10 cellular contexts compared by ENCODE assay signal in the genomic region with DNA sequence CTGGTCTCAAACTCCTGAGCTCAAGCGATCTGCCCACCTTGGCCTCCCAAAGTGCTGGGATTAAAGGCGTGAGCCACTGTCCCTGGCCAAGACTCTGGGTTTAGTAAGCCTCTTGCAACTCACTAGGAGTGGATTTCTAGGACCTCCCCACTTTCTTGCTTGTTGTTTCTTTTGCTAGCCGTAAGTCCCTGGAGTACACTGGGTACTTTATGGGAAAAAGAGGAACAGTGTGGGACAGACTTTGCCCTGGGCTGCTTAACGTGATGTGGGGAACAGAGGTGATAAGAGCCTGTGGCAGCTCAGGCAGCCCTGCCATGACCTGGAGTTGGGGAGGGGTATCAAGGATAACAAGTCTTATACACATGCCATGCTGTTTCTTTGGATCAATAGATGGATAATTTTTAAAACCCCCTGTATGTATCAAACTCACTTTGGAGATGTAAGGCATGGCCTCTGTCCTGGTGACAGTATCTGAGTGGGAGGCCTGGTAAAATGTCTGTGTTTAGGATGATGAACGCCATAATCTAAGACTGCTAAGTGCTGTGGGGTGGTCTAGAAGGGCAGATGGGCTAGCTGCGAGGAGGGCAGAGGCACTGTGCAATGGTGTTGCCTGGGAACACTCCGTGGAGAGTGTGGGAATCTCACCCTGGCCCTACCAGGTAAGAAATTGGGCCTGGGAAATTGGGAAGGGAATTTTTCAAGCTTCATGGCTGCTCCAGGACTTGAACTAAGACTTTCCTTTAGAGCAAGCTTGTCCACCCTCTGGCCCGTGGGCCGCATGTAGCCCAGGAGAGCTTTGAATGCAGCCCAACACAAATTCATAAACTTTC. TPM values are rescaled to one million over a fixed set of nuclear protein-coding genes. Genes with fewer than 3 reads are reported as not detected.
DNase-seq lines count a peak whose midpoint lies in the region; ATAC-seq and TF ChIP-seq lines count a peak whose summit lies in the region.
"Had no signal": no experiment of that assay in that cellular context is flagged by ENCODE, and none has a peak within 500 bp of the region (broad histone marks: within the 10 kb centered on the region; RNA-seq: fewer than 3 reads in every experiment).

No MANE protein-coding gene starts in this region.

- no peak for ATAC-seq in activated B cell treated with CpG ODN at 0.5 μM for 24 hours (ENCODE audit: low read depth)
- ATAC-seq in gastrocnemius medialis: peak in 1 of 2 donors; percentile 9
- ATAC-seq in HG03196 (IDR thresholded peaks at IDR 0.05; ENCODE audit: unreplicated experiment): no peak
- ATAC-seq in GM18909 (IDR thresholded peaks at IDR 0.05; ENCODE audit: poor library complexity, unreplicated experiment): no peak

- no peaks in the 10 kb centered on the region for H3K9me3 ChIP-seq in DOHH2 (ENCODE audit: control insufficient read depth, insufficient read depth, low read length)
- H3K9me3 ChIP-seq in fibroblast of lung (ENCODE audit: control insufficient read depth, insufficient read depth, low read depth, low read length): no peaks in the 10 kb centered on the region
- no peaks in the 10 kb centered on the region for H3K9me3 ChIP-seq in gastrocnemius medialis
- H3K9me3 ChIP-seq: neutrophil had no signal

- TF ChIP-seq CTCF in DOHH2 (IDR thresholded peaks at IDR 0.05; ENCODE audit: low read depth, low read length, poor library complexity, severe bottlenecking) (no peak), activated B cell treated with CpG ODN at 0.5 μM for 24 hours (IDR thresholded peaks at IDR 0.05) (no peak), fibroblast of lung (conservative IDR thresholded peaks at IDR 0.05 in 1 of 2, IDR thresholded peaks at IDR 0.05 in 1 of 2; ENCODE audit: low read depth in 1 of 2, low read length in 2 of 2) (no peak), gastrocnemius medialis (IDR thresholded peaks at IDR 0.05 in 4 of 5, conservative IDR thresholded peaks at IDR 0.05 in 1 of 5) (no peak)

- peak overlapping the region; percentile 57 for H3K4me3 Mint-ChIP-seq in activated B cell treated with CpG ODN at 0.5 μM for 24 hours

- H3K4me3 ChIP-seq in DOHH2 (ENCODE audit: low read length): peak overlapping the region; percentile 9; the same call in 1 of the 2 replicates
- H3K4me3 ChIP-seq in fibroblast of lung (replicated peaks in 1 of 4; ENCODE audit: control extremely low read depth in 1 of 4, insufficient read depth in 1 of 4, low read depth in 3 of 4, low read length in 4 of 4): no peak overlapping the region
- peak overlapping the region in 3 of 4 donors; percentile 7 to 26 (median 25) for H3K4me3 ChIP-seq in gastrocnemius medialis

- CTCF ChIA-PET in activated B cell treated with CpG ODN at 0.5 μM for 24 hours (lab: Charles Lee): interaction anchor here (1.0 to 2.7 kb wide), 8 partner anchors 12 to 174 kb away, joined by 3 to 11 read pairs (median 5); partner anchors contain the start of gene SMAD3

- H3K36me3 ChIP-seq in DOHH2 (ENCODE audit: control insufficient read depth, low read length) (no peaks in the 10 kb centered on the region), fibroblast of lung (ENCODE audit: control insufficient read depth, insufficient read depth, low read length) (peaks cover 14% of the 10 kb centered on the region), gastrocnemius medialis (no peaks in the 10 kb centered on the region)
- H3K36me3 ChIP-seq: neutrophil had no signal

- H4K20me1 ChIP-seq in DOHH2 (ENCODE audit: control insufficient read depth, insufficient read depth, low read depth, low read length) (0 out of 2 replicates have a peak, but pooled peaks cover 6% of the 10 kb centered on the region), fibroblast of lung (ENCODE audit: control insufficient read depth, extremely low read depth, insufficient read depth, low read length) (no peaks in the 10 kb centered on the region)

- peak overlapping the region; percentile 63 for H3K9ac ChIP-seq in fibroblast of lung (ENCODE audit: insufficient read depth, low read length)

- peaks cover 97% of the 10 kb centered on the region for H3K4me1 Mint-ChIP-seq in activated B cell treated with CpG ODN at 0.5 μM for 24 hours

- no peaks in the 10 kb centered on the region for H3K9me2 ChIP-seq in DOHH2 (replicated peaks; ENCODE audit: control insufficient read depth, low read length)

- no peaks in the 10 kb centered on the region for H3K9me3 Mint-ChIP-seq in activated B cell treated with CpG ODN at 0.5 μM for 24 hours

- TF ChIP-seq POLR2A in gastrocnemius medialis (IDR thresholded peaks at IDR 0.05): no peak

- in situ Hi-C loops in gastrocnemius medialis (cut with MboI; ENCODE audit: low sequenced_read_pairs in 4 of 4): loop anchor here in 1 of 4 donors (10.0 kb wide), 1 partner anchor 45 kb away; no protein-coding TSS in a partner anchor

- H3K27ac ChIP-seq in DOHH2 (ENCODE audit: low read depth, low read length) (no peak overlapping the region), fibroblast of lung (ENCODE audit: insufficient read depth, low read length) (peak overlapping the region; percentile 97), gastrocnemius medialis (peak overlapping the region; percentile 92 to 98 (median 94))
- H3K27ac ChIP-seq: neutrophil had no signal

- H3K27me3 ChIP-seq in DOHH2 (ENCODE audit: control insufficient read depth, low read length) (no peaks in the 10 kb centered on the region), fibroblast of lung (ENCODE audit: control insufficient read depth, insufficient read depth, low read length) (no peaks in the 10 kb centered on the region), gastrocnemius medialis (no peaks in the 10 kb centered on the region)

- H3K79me2 ChIP-seq in DOHH2 (ENCODE audit: control insufficient read depth, low read length): peaks cover 33% of the 10 kb centered on the region
- peaks cover 90% of the 10 kb centered on the region for H3K79me2 ChIP-seq in fibroblast of lung (ENCODE audit: control insufficient read depth, insufficient read depth, low read length)

- no peak overlapping the region for H2AFZ ChIP-seq in fibroblast of lung (ENCODE audit: low read length)

- H3F3A ChIP-seq in DOHH2 (ENCODE audit: control insufficient read depth, insufficient read depth): no peaks in the 10 kb centered on the region

- POLR2A ChIA-PET in activated B cell treated with CpG ODN at 0.5 μM for 24 hours (lab: Charles Lee): interaction anchor here (0.7 to 28.6 kb wide), 13 partner anchors 11 to 665 kb away, joined by 3 to 1703 read pairs (median 6); partner anchors contain the start of gene SMAD3

- H3K27me3 Mint-ChIP-seq in activated B cell treated with CpG ODN at 0.5 μM for 24 hours: no peaks in the 10 kb centered on the region

- peaks cover 52% of the 10 kb centered on the region for H3K4me1 ChIP-seq in DOHH2 (ENCODE audit: control insufficient read depth, low read length)
- peaks cover 72% of the 10 kb centered on the region for H3K4me1 ChIP-seq in fibroblast of lung (ENCODE audit: control insufficient read depth, extremely low read depth, insufficient read depth, low read length)
- peaks cover 93 to 94% of the 10 kb centered on the region in 2 donors for H3K4me1 ChIP-seq in gastrocnemius medialis

- H3K36me3 Mint-ChIP-seq in activated B cell treated with CpG ODN at 0.5 μM for 24 hours (ENCODE audit: low read depth): peaks cover 12% of the 10 kb centered on the region

- H3K4me2 ChIP-seq in DOHH2 (ENCODE audit: low read length): peak overlapping the region; percentile 57
- peak overlapping the region; percentile 72 for H3K4me2 ChIP-seq in fibroblast of lung (ENCODE audit: extremely low read depth, insufficient read depth, low read length)

- intact Hi-C loops in activated B cell treated with CpG ODN at 0.5 μM for 24 hours (cut with micrococcal nuclease): loop anchor here (5.0 kb wide), 1 partner anchor 37 kb away; no protein-coding TSS in a partner anchor
- intact Hi-C loops in gastrocnemius medialis (cut with DNase I; ENCODE audit: low total_unique reads): no loop called here

- DNase-seq in activated B cell treated with CpG ODN at 0.5 μM for 24 hours (no peak), fibroblast of lung (ENCODE audit: low read depth in 2 of 2) (no peak), gastrocnemius medialis (no peak), cerebellar cortex (ENCODE audit: low spot score) (no peak), inferior parietal cortex (ENCODE audit: extremely low spot score) (no peak)
- DNase-seq: NCI-H1417 treated with DMSO at 0.1 percent for 48 hours had no signal

- peak overlapping the region; percentile 94 for H3K27ac Mint-ChIP-seq in activated B cell treated with CpG ODN at 0.5 μM for 24 hours

RNA-seq across cellular contexts. Expression of gene SMAD3, which starts 54.8 kb away (rescaled TPM):
- total RNA-seq in activated B cell treated with CpG ODN at 0.5 μM for 24 hours (85.9 and 118 TPM in 2 replicates), fibroblast of lung (48.8 and 69.9 TPM in 2 replicates), gastrocnemius medialis (10 to 100 TPM; 15.9 to 61.7 (median 26.3) TPM)
- polyA plus RNA-seq in fibroblast of lung: 173 and 210 TPM in 2 replicates
- polyA plus RNA-seq in fibroblast of lung (2012): 201 and 211 TPM in 2 replicates
- polyA minus RNA-seq in fibroblast of lung (ENCODE audit: low replicate concordance): 738 and 1,027 TPM in 2 replicates

Comparison
In these comparisons a context has a peak if more than half of its experiments do, and no peak if none do; other contexts are left out.
1. H3K4me3 ChIP-seq: peak in DOHH2 (single experiment) and gastrocnemius medialis (3 of 4); none in fibroblast of lung (0 of 4).